In genomic region chr7:1098243-1099153, GRCh38 we compare ENCODE assay signal across 1 cellular context.
A peak's percentile ranks its signal among the peaks of the same experiment; 100 is the strongest.
TF ChIP-seq lines count a peak whose summit lies in the region.

No MANE protein-coding gene starts in this region.

TF ChIP-seq in K562, 482 proteins besides CTCF, POLR2A, EP300 and RAD21 (continued from another document):
- TF ChIP-seq HDAC8 (tag; IDR thresholded peaks at IDR 0.05) (no peak), ZNF41 (CRISPR knock-in tag; conservative IDR thresholded peaks at IDR 0.05) (no peak), MED1 (CRISPR knock-in tag; IDR thresholded peaks at IDR 0.05; ENCODE audit: borderline replicate concordance) (no peak), TFAP4 (CRISPR knock-in tag; IDR thresholded peaks at IDR 0.05; ENCODE audit: borderline replicate concordance) (no peak), TCF15 (CRISPR knock-in tag; IDR thresholded peaks at IDR 0.05) (no peak), SRSF7 (optimal IDR thresholded peaks at IDR 0.05; ENCODE audit: low read depth, low read length) (no peak), PTTG1 (tag; IDR thresholded peaks at IDR 0.05; ENCODE audit: low read depth) (no peak), ARID4B (CRISPR knock-in tag; IDR thresholded peaks at IDR 0.05) (no peak), BCOR (IDR thresholded peaks at IDR 0.05) (peak; percentile 64), ILF3 (IDR thresholded peaks at IDR 0.05; ENCODE audit: borderline replicate concordance) (no peak), RBM25 (IDR thresholded peaks at IDR 0.05; ENCODE audit: low read depth, low read length, severe bottlenecking) (no peak), SIN3B (IDR thresholded peaks at IDR 0.05; ENCODE audit: low read depth) (no peak), ETS1 (conservative IDR thresholded peaks at IDR 0.05; ENCODE audit: control insufficient read depth, low read depth, low read length) (no peak), ZNF146 (CRISPR knock-in tag; IDR thresholded peaks at IDR 0.05; ENCODE audit: unreplicated experiment) (peak; percentile 99), KDM1A (IDR thresholded peaks at IDR 0.05) (peak; percentile 48 to 49; a peak in 2 of 4 replicates), HDAC1 (IDR thresholded peaks at IDR 0.05) (no peak), GABPA (tag; conservative IDR thresholded peaks at IDR 0.05; ENCODE audit: low read depth) (no peak), KAT2B (IDR thresholded peaks at IDR 0.05; ENCODE audit: low read depth, low read length) (no peak)
